In genomic region chr3:172040976-172041963, GRCh38 we compare ENCODE assay signal across 1 cellular context.
TF ChIP-seq lines count a peak whose summit lies in the region.

No MANE protein-coding gene starts in this region.

TF ChIP-seq in K562, 482 proteins besides CTCF, POLR2A, EP300 and RAD21 (continued from another document):
- TF ChIP-seq MLLT1 (IDR thresholded peaks at IDR 0.05) (peak; percentile 76 to 85), GTF3C2 (IDR thresholded peaks at IDR 0.05; ENCODE audit: borderline replicate concordance, extremely low read depth, insufficient read length) (no peak), GABPA (tag; conservative IDR thresholded peaks at IDR 0.05; ENCODE audit: low read depth) (no peak), ZNF507 (tag; conservative IDR thresholded peaks at IDR 0.05) (no peak), CTCFL (IDR thresholded peaks at IDR 0.05; ENCODE audit: borderline replicate concordance, insufficient read depth, low read depth, low read length, poor library complexity, severe bottlenecking) (no peak), ZEB2 (IDR thresholded peaks at IDR 0.05) (no peak), ZNF395 (CRISPR knock-in tag; IDR thresholded peaks at IDR 0.05) (no peak), ZKSCAN3 (CRISPR knock-in tag; IDR thresholded peaks at IDR 0.05) (no peak), TBP (optimal IDR thresholded peaks at IDR 0.05; ENCODE audit: low read depth, low read length) (no peak), SMARCA5 (IDR thresholded peaks at IDR 0.05) (peak; percentile 49; the same call in 1 of the 2 replicates), ZNF398 (CRISPR knock-in tag; IDR thresholded peaks at IDR 0.05) (no peak), HDAC8 (tag; IDR thresholded peaks at IDR 0.05) (no peak), HMGXB4 (CRISPR knock-in tag; IDR thresholded peaks at IDR 0.05) (no peak), GTF2F1 (IDR thresholded peaks at IDR 0.05; ENCODE audit: low read depth, low read length) (no peak), ILK (tag; IDR thresholded peaks at IDR 0.05; ENCODE audit: borderline replicate concordance, low read depth) (no peak), OTX1 (CRISPR knock-in tag; IDR thresholded peaks at IDR 0.05) (no peak), ZC3H8 (IDR thresholded peaks at IDR 0.05) (peak; percentile 59; the same call in 1 of the 2 replicates), ZKSCAN1 (IDR thresholded peaks at IDR 0.05; ENCODE audit: low read depth, low read length) (no peak), ZNF668 (CRISPR knock-in tag; IDR thresholded peaks at IDR 0.05) (no peak), ARID1B (IDR thresholded peaks at IDR 0.05) (peak; percentile 42), ZNF445 (CRISPR knock-in tag; IDR thresholded peaks at IDR 0.05; ENCODE audit: low read depth) (no peak), AFF4 (CRISPR knock-in tag; IDR thresholded peaks at IDR 0.05) (no peak), TEAD2 (tag; IDR thresholded peaks at IDR 0.05) (no peak), E2F8 (IDR thresholded peaks at IDR 0.05; ENCODE audit: low read depth, partially characterized antibody) (no peak), NUFIP1 (IDR thresholded peaks at IDR 0.05; ENCODE audit: partially characterized antibody) (no peak), THRAP3 (IDR thresholded peaks at IDR 0.05; ENCODE audit: borderline replicate concordance) (peak; percentile 83; the same call in 1 of the 2 replicates), L3MBTL2 (IDR thresholded peaks at IDR 0.05) (no peak), EP400 (IDR thresholded peaks at IDR 0.05) (peak; percentile 25; the same call in 1 of the 2 replicates), MTA2 (IDR thresholded peaks at IDR 0.05; ENCODE audit: low read depth) (peak; percentile 35), MCM7 (IDR thresholded peaks at IDR 0.05) (peak in 1 of 2 experiments; percentile 59; a peak in 1 of 4 replicates), SMARCA4 (IDR thresholded peaks at IDR 0.05) (peak; percentile 35; the same call in 1 of the 2 replicates), CREBBP (IDR thresholded peaks at IDR 0.05; ENCODE audit: low read depth, low read length) (no peak), ASH1L (IDR thresholded peaks at IDR 0.05; ENCODE audit: borderline replicate concordance, low read depth, partially characterized antibody) (peak; percentile 24), HDAC1 (IDR thresholded peaks at IDR 0.05) (peak in 1 of 2 experiments; percentile 38; a peak in 1 of 4 replicates), ZBTB2 (IDR thresholded peaks at IDR 0.05) (0 out of 2 replicates have a peak, but pooled peaks have one; percentile 29), ZNF121 (CRISPR knock-in tag; conservative IDR thresholded peaks at IDR 0.05) (no peak), NCOA4 (IDR thresholded peaks at IDR 0.05; ENCODE audit: partially characterized antibody) (peak; percentile 63), ZNF232 (CRISPR knock-in tag; IDR thresholded peaks at IDR 0.05) (no peak), RBFOX2 (IDR thresholded peaks at IDR 0.05; ENCODE audit: low read depth, low read length) (no peak), RFX1 (IDR thresholded peaks at IDR 0.05) (peak; percentile 38; the same call in 1 of the 2 replicates), ELK1 (CRISPR knock-in tag; IDR thresholded peaks at IDR 0.05) (no peak)
